Comparison of ENCODE assay signal across 7 cellular contexts in genomic region chr19:12092065-12092867, GRCh38. TPM values are rescaled to one million over a fixed set of nuclear protein-coding genes. Genes with fewer than 3 reads are reported as not detected.
DNase-seq lines count a peak whose midpoint lies in the region; ATAC-seq and TF ChIP-seq lines count a peak whose summit lies in the region.

No MANE protein-coding gene starts in this region.

- no peak for ATAC-seq in HG03025 (IDR thresholded peaks at IDR 0.05; ENCODE audit: low FRiP score, unreplicated experiment)

- H3K36me3 ChIP-seq in esophagus squamous epithelium = no peaks in the 10 kb centered on the region

- WGBS in esophagus squamous epithelium, 2 donors = 2 to 5% methylated on average over 28 to 31 of the region's 53 CpGs

- no peak for TF ChIP-seq CTCF in esophagus squamous epithelium (IDR thresholded peaks at IDR 0.05)

- H3K27ac ChIP-seq in esophagus squamous epithelium = peak overlapping the region; percentile 64 to 77 (median 74)

- H3K9me3 ChIP-seq in esophagus squamous epithelium = no peaks in the 10 kb centered on the region

- TF ChIP-seq POLR2A in GM19099 (IDR thresholded peaks at IDR 0.05; ENCODE audit: extremely low read depth, insufficient read length, low read depth) (peak; percentile 69), esophagus squamous epithelium (IDR thresholded peaks at IDR 0.05) (peak in 1 of 4 donors; percentile 26)

- intact Hi-C loops in esophagus squamous epithelium (cut with DNase I) = no loop called here

- peak overlapping the region; percentile 53 to 69 (median 56) for H3K4me3 ChIP-seq in esophagus squamous epithelium

- H3K4me1 ChIP-seq in esophagus squamous epithelium = peaks cover 0 to 24% (median 0%) of the 10 kb centered on the region in 3 donors

- DNase-seq in NCI-H226 (peak; percentile 88), activated T-cell treated with anti-CD3 and anti-CD28 coated beads for 24 hours (ENCODE audit: low read depth) (peak; percentile 61), esophagus squamous epithelium (lab: John Stamatoyannopoulos, UW) (peak; percentile 8), mucosa of gallbladder (ENCODE audit: low spot score) (peak; percentile 86)
- peak; percentile 63 to 77 for DNase-seq in stimulated activated CD8-positive, alpha-beta memory T cell treated with anti-CD3 and anti-CD28 coated beads, Interleukin-2, amount 100 ng/mL, for 48 hours (ENCODE audit: low read depth in 2 of 2)

- no peaks in the 10 kb centered on the region for H3K27me3 ChIP-seq in esophagus squamous epithelium

RNA-seq across cellular contexts. Expression of gene ZNF844, which starts 27.7 kb away (rescaled TPM):
- total RNA-seq in esophagus squamous epithelium (1 to 10 TPM; 2.9 to 6.3 (median 3.8) TPM), mucosa of gallbladder (12.2 TPM)

RNA-seq across cellular contexts. Expression of gene ZNF878, which starts 39.5 kb away (rescaled TPM):
- total RNA-seq in esophagus squamous epithelium (under 1 TPM in 3 of 4 donors, not detected in 1; 0.38 to 0.66 (median 0.47) TPM), mucosa of gallbladder (0.17 TPM)

RNA-seq across cellular contexts. Expression of gene ZNF20, which starts 47.9 kb away (rescaled TPM):
- total RNA-seq in esophagus squamous epithelium (1 to 10 TPM; 2.6 to 5.2 (median 3.8) TPM), mucosa of gallbladder (3.4 TPM)

RNA-seq across cellular contexts. Expression of gene ZNF433, which starts 56.8 kb away (rescaled TPM):
- 10 to 100 TPM in 1 of 4 donors, 1 to 10 TPM in 3; 4.5 to 21.0 (median 5.6) TPM for total RNA-seq in esophagus squamous epithelium
- total RNA-seq in mucosa of gallbladder = 7.7 TPM

Comparison
In these comparisons a context has a peak if more than half of its experiments do, and no peak if none do; other contexts are left out.
1. DNase-seq: peak in every context shown above with its lines; median percentile 88 in NCI-H226; 86 in mucosa of gallbladder; 70 in stimulated activated CD8-positive, alpha-beta memory T cell treated with anti-CD3 and anti-CD28 coated beads, Interleukin-2, amount 100 ng/mL, for 48 hours; 61 in activated T-cell treated with anti-CD3 and anti-CD28 coated beads for 24 hours; 8 in esophagus squamous epithelium.